31 cellular contexts compared by ENCODE assay signal in the genomic region with DNA sequence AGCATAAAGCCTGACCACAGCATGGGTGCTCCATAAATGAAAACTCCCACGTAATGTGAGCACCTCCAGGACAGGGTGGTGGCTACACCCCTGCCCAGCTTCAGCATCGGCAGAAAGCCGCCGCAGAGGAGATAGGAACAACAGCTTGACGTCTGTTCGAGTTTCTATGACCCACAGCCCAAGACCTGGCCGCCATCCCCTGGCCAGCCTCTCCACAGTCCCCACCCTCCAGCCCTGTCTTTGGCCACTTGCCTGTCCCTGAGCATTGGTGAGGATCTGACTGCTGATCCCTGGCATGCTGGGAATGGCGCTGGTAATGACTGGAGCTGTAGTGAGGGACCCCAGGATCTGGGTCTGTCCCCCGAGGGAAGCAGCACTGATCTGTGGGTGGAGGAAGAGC.
"Had no signal": no experiment of that assay in that cellular context is flagged by ENCODE, and none has a peak within 500 bp of the region (broad histone marks: within the 10 kb centered on the region; RNA-seq: fewer than 3 reads in every experiment).

No MANE protein-coding gene starts in this region.

- H3K4me2 ChIP-seq: KMS-11, PC-9 had no signal

- H3K27ac Mint-ChIP-seq: activated CD4-positive, alpha-beta T cell treated with anti-CD3 and anti-CD28 coated beads, Interleukin-2, amount 10 ng/mL, durations not matched to agents 24 days and 14 days; activated CD8-positive, alpha-beta T cell treated with anti-CD3 and anti-CD28 coated beads, Interleukin-2, amount 10 ng/mL, durations not matched to agents 7 days and 5 days; activated naive CD4-positive, alpha-beta T cell treated with anti-CD3 and anti-CD28 coated beads for 36 hours; activated naive CD8-positive, alpha-beta T cell; activated naive CD8-positive, alpha-beta T cell treated with anti-CD3 and anti-CD28 coated beads, Interleukin-2, amount 50 U/mL, for 24 hours; activated T-helper 1 cell treated with anti-CD3 and anti-CD28 coated beads, Interleukin-12 subunit alpha, Interleukin-12 subunit beta, Interleukin-2, Interleukin-4 antibody, amounts not matched to agents 30 ng/mL and 10 ng/mL and 1 ng/mL, durations not matched to agents 14 hours and 24 hours and 36 hours had no signal

- H2AFZ ChIP-seq: PC-9 had no signal

- H3K36me3 Mint-ChIP-seq: activated naive CD8-positive, alpha-beta T cell had no signal

- ATAC-seq: activated CD8-positive, alpha-beta T cell treated with anti-CD3 and anti-CD28 coated beads, Interleukin-2, amount 10 ng/mL, durations not matched to agents 7 days and 5 days; activated T-cell treated with anti-CD3 and anti-CD28 coated beads, Interleukin-2, amount 50 U/mL, for 4 hours; Right ventricle myocardium inferior had no signal

- H3K4me1 Mint-ChIP-seq: activated CD4-positive, alpha-beta T cell treated with anti-CD3 and anti-CD28 coated beads, Interleukin-2, amount 10 ng/mL, durations not matched to agents 24 days and 14 days; activated naive CD8-positive, alpha-beta T cell treated with anti-CD3 and anti-CD28 coated beads, Interleukin-2, amount 50 U/mL, for 24 hours had no signal

- H3K9ac ChIP-seq: KMS-11 had no signal

- H3K4me3 ChIP-seq: PC-9 had no signal

- H3K36me3 ChIP-seq: brain microvascular endothelial cell, WERI-Rb-1 had no signal

- H3K27me3 ChIP-seq: brain microvascular endothelial cell had no signal

- H3K27me3 Mint-ChIP-seq: activated CD4-positive, alpha-beta T cell treated with anti-CD3 and anti-CD28 coated beads, Interleukin-2, amount 10 ng/mL, durations not matched to agents 24 days and 14 days; activated naive CD8-positive, alpha-beta T cell; activated naive CD8-positive, alpha-beta T cell treated with anti-CD3 and anti-CD28 coated beads, Interleukin-2, amount 50 U/mL, for 24 hours had no signal

- DNase-seq: activated CD4-positive, alpha-beta T cell treated with anti-CD3 and anti-CD28 coated beads, Interleukin-2, amount 10 ng/mL, durations not matched to agents 24 days and 14 days; activated CD4-positive, alpha-beta T cell treated with anti-CD3 and anti-CD28 coated beads, Interleukin-2, amount 50 U/mL, for 48 hours; activated CD8-positive, alpha-beta memory T cell treated with anti-CD3 and anti-CD28 coated beads, Interleukin-2, amount 50 U/mL, for 4 hours; activated CD8-positive, alpha-beta T cell treated with anti-CD3 and anti-CD28 coated beads, Interleukin-2, amount 10 ng/mL, durations not matched to agents 7 days and 5 days; activated gamma-delta T cell treated with Interleukin-2 at 50 U/mL for 16 hours; activated naive CD4-positive, alpha-beta T cell treated with anti-CD3 and anti-CD28 coated beads for 36 hours; activated naive CD8-positive, alpha-beta T cell treated with anti-CD3 and anti-CD28 coated beads, Interleukin-2, amount 50 U/mL, for 24 hours; activated T-cell treated with anti-CD3 and anti-CD28 coated beads for 4 hours; activated T-cell treated with anti-CD3 and anti-CD28 coated beads, Interleukin-2, amount 50 U/mL, for 4 hours; anterior cingulate cortex; brain microvascular endothelial cell; central memory CD4-positive, alpha-beta T cell; MM.1S; MV-4-11; NCI-H1092; NCI-H1436 treated with DMSO at 0.1 percent for 48 hours; NCI-H1694 treated with DMSO at 0.1 percent for 48 hours; NCI-H2029; NCI-H345; NCI-H526; NCI-H748 treated with DMSO at 0.1 percent for 48 hours; NK-92 treated with Interleukin-12 subunit alpha and Interleukin-12 subunit beta, amount 100 ng/mL, for 24 hours; PC-9; SIG-M5; T1000; WERI-Rb-1 had no signal

- H3K9me3 Mint-ChIP-seq: activated CD4-positive, alpha-beta T cell treated with anti-CD3 and anti-CD28 coated beads, Interleukin-2, amount 10 ng/mL, durations not matched to agents 24 days and 14 days; activated naive CD4-positive, alpha-beta T cell treated with anti-CD3 and anti-CD28 coated beads for 36 hours; activated naive CD8-positive, alpha-beta T cell treated with anti-CD3 and anti-CD28 coated beads, Interleukin-2, amount 50 U/mL, for 24 hours; activated T-cell treated with anti-CD3 and anti-CD28 coated beads, Interleukin-2, amount 50 U/mL, for 4 hours; activated T-helper 1 cell treated with anti-CD3 and anti-CD28 coated beads, Interleukin-12 subunit alpha, Interleukin-12 subunit beta, Interleukin-2, Interleukin-4 antibody, amounts not matched to agents 30 ng/mL and 10 ng/mL and 1 ng/mL, durations not matched to agents 14 hours and 24 hours and 36 hours had no signal

- H3K4me3 Mint-ChIP-seq: activated CD4-positive, alpha-beta T cell treated with anti-CD3 and anti-CD28 coated beads, Interleukin-2, amount 10 ng/mL, durations not matched to agents 24 days and 14 days; activated CD8-positive, alpha-beta T cell treated with anti-CD3 and anti-CD28 coated beads, Interleukin-2, amount 10 ng/mL, durations not matched to agents 7 days and 5 days; activated naive CD4-positive, alpha-beta T cell treated with anti-CD3 and anti-CD28 coated beads for 36 hours; activated naive CD8-positive, alpha-beta T cell; activated naive CD8-positive, alpha-beta T cell treated with anti-CD3 and anti-CD28 coated beads, Interleukin-2, amount 50 U/mL, for 24 hours; activated T-cell treated with anti-CD3 and anti-CD28 coated beads, Interleukin-2, amount 50 U/mL, for 4 hours; activated T-helper 1 cell treated with anti-CD3 and anti-CD28 coated beads, Interleukin-12 subunit alpha, Interleukin-12 subunit beta, Interleukin-2, Interleukin-4 antibody, amounts not matched to agents 30 ng/mL and 10 ng/mL and 1 ng/mL, durations not matched to agents 14 hours and 24 hours and 36 hours had no signal

- H3K27ac ChIP-seq: brain microvascular endothelial cell, KMS-11, PC-9, RWPE1, WERI-Rb-1 had no signal
